ENCODE assay signal across 15 cellular contexts in the genomic region with DNA sequence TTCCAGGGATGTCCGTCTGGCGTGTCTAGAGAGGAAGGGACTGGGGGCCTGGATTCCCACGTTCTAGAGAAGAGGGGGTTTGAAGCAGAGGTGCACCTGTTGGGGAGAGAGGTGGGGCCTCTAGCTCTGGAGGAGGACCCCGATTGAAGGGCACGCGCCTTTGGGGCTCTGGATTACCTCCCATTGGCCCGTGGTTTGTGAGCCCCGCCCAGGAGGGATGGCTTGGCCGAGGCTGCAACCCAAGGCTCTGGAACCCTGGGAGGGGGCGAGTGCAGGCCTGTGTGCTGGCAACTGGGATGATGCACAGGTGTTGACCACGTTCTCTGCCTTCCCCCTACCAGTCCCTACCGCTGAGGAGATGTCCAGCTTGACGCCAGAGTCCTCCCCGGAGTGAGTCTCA. TPM values are rescaled to one million over a fixed set of nuclear protein-coding genes. Genes with fewer than 3 reads are reported as not detected.
DNase-seq lines count a peak whose midpoint lies in the region; ATAC-seq, FAIRE-seq and TF ChIP-seq lines count a peak whose summit lies in the region.
"Had no signal": no experiment of that assay in that cellular context is flagged by ENCODE, and none has a peak within 500 bp of the region (broad histone marks: within the 10 kb centered on the region; RNA-seq: fewer than 3 reads in every experiment).

No MANE protein-coding gene starts in this region.

- H3K9me3 ChIP-seq in HCT116 (ENCODE audit: control insufficient read depth in 1 of 2, insufficient read depth in 1 of 2, low read depth in 1 of 2, low read length in 2 of 2) (no peaks in the 10 kb centered on the region), H1 (ENCODE audit: insufficient read depth in 2 of 2, low read depth in 1 of 2, low read length in 1 of 2) (no peaks in the 10 kb centered on the region), neuronal stem cell (replicated peaks in 1 of 2; ENCODE audit: control insufficient read depth in 2 of 2, insufficient read depth in 1 of 2, low read depth in 1 of 2, low read length in 2 of 2) (peaks cover 4 to 5% of the 10 kb centered on the region in 2 donors)

- H2AFZ ChIP-seq in HCT116 (ENCODE audit: low read depth, low read length, poor library complexity, severe bottlenecking) (no peak overlapping the region), H1 (ENCODE audit: low read length) (no peak overlapping the region), neuronal stem cell (ENCODE audit: low read length) (no peak overlapping the region)

- H2BK5ac ChIP-seq in H1 (ENCODE audit: low read depth, low read length) (no peak overlapping the region), neuronal stem cell (ENCODE audit: low read length) (peak overlapping the region; percentile 3)

- no peak for TF ChIP-seq RAD21 in HCT116 (IDR thresholded peaks at IDR 0.05; ENCODE audit: low read depth)
- TF ChIP-seq RAD21 in H1 (IDR thresholded peaks at IDR 0.05 in 1 of 2, conservative IDR thresholded peaks at IDR 0.05 in 1 of 2; ENCODE audit: low read depth in 2 of 2, low read length in 2 of 2): no peak

- H3K9me2 ChIP-seq in HCT116 (ENCODE audit: insufficient read depth): no peaks in the 10 kb centered on the region

- peaks cover 2% of the 10 kb centered on the region; the same call in 1 of the 2 replicates for H3K23me2 ChIP-seq in H1 (ENCODE audit: low read depth, low read length)

- no peak for TF ChIP-seq EP300 in H1 (IDR thresholded peaks at IDR 0.05; ENCODE audit: borderline replicate concordance in 1 of 2, low read depth in 2 of 2, low read length in 2 of 2)

- H3K23ac ChIP-seq in H1 (ENCODE audit: insufficient read length) (no peak overlapping the region), neuronal stem cell (ENCODE audit: low read depth, low read length, poor library complexity) (no peak overlapping the region)

- POLR2A ChIA-PET in HCT116 (lab: Charles Lee): no interaction called here
- POLR2A ChIA-PET in H1 (lab: Charles Lee; ENCODE audit: partially characterized antibody): interaction anchor here (0.5 to 1.7 kb wide), 6 partner anchors 12 to 102 kb away, joined by 3 read pairs; a partner anchor contains a TSS

- H3K14ac ChIP-seq in H1 (ENCODE audit: insufficient read length) (no peak overlapping the region), neuronal stem cell (ENCODE audit: low read length) (no peak overlapping the region)

- H3K79me2 ChIP-seq in HCT116 (ENCODE audit: insufficient read depth, low read length): no peaks in the 10 kb centered on the region
- no peaks in the 10 kb centered on the region for H3K79me2 ChIP-seq in H1 (ENCODE audit: control insufficient read depth in 1 of 2, insufficient read depth in 2 of 2, low read length in 2 of 2)

- TF ChIP-seq CTCF in HCT116 (IDR thresholded peaks at IDR 0.05 in 2 of 3, conservative IDR thresholded peaks at IDR 0.05 in 1 of 3; ENCODE audit: borderline replicate concordance in 1 of 3, insufficient read depth in 1 of 3, low read depth in 2 of 3, low read length in 2 of 3) (no peak), H1 (IDR thresholded peaks at IDR 0.05; ENCODE audit: control extremely low read depth in 1 of 3, insufficient read depth in 1 of 3, low read depth in 1 of 3, low read length in 3 of 3) (no peak)

- H3K36me3 ChIP-seq in HCT116 (ENCODE audit: control insufficient read depth in 1 of 2, insufficient read depth in 2 of 2, low read length in 2 of 2) (peaks cover 13 to 19% of the 10 kb centered on the region in 2 experiments; a peak in 3 of 4 replicates), H1 (ENCODE audit: control insufficient read depth in 2 of 4, insufficient read depth in 4 of 4, low read length in 3 of 4) (peaks cover 21 to 54% (median 39%) of the 10 kb centered on the region in 4 experiments), neuronal stem cell (replicated peaks in 1 of 2; ENCODE audit: control insufficient read depth in 2 of 2, insufficient read depth in 2 of 2, low read length in 2 of 2) (peaks cover 52 to 77% of the 10 kb centered on the region in 2 donors)

- H3K18ac ChIP-seq in H1 (ENCODE audit: extremely low read depth, low read length) (no peak overlapping the region), neuronal stem cell (ENCODE audit: low read length) (peak overlapping the region; percentile 42)

- H2BK15ac ChIP-seq in H1 (ENCODE audit: low read length) (no peak overlapping the region), neuronal stem cell (ENCODE audit: low read length) (no peak overlapping the region)

- RAD21 ChIA-PET in HCT116 (lab: Charles Lee; ENCODE audit: low non-redundant PET in 1 of 2, low total read pairs in 2 of 2, uncharacterized antibody in 2 of 2, unreplicated experiment in 2 of 2): no interaction called here

- no peak for TF ChIP-seq POLR2A in HCT116 (IDR thresholded peaks at IDR 0.05; ENCODE audit: borderline replicate concordance, extremely low read depth, insufficient read depth, insufficient read length)
- no peak for TF ChIP-seq POLR2A in H1 (IDR thresholded peaks at IDR 0.05; ENCODE audit: control extremely low read depth in 1 of 2, low read depth in 2 of 2, low read length in 2 of 2)

- no peak overlapping the region for H3K4ac ChIP-seq in H1 (replicated peaks; ENCODE audit: insufficient read length, low read depth, low read length)
- H3K4ac ChIP-seq in neuronal stem cell (ENCODE audit: low read length): no peak overlapping the region

- 0 out of 2 replicates have a peak overlapping the region, but pooled peaks have one; percentile 2 for H2BK12ac ChIP-seq in H1 (ENCODE audit: low read depth, low read length)
- H2BK12ac ChIP-seq in neuronal stem cell (ENCODE audit: low read length): no peak overlapping the region

- no peak overlapping the region for H4K5ac ChIP-seq in H1 (ENCODE audit: insufficient read length, low read depth, low read length)

- peaks cover 4% of the 10 kb centered on the region for H3K36me3 Mint-ChIP-seq in activated CD4-positive, alpha-beta T cell treated with anti-CD3 and anti-CD28 coated beads, Interleukin-2, amount 10 ng/mL, durations not matched to agents 24 days and 14 days (ENCODE audit: low read depth)

- no peak overlapping the region for H3K27ac Mint-ChIP-seq in activated CD4-positive, alpha-beta T cell treated with anti-CD3 and anti-CD28 coated beads, Interleukin-2, amount 10 ng/mL, durations not matched to agents 24 days and 14 days
- H3K27ac Mint-ChIP-seq: HFFc6 had no signal

- peaks cover 16% of the 10 kb centered on the region for H3K4me1 Mint-ChIP-seq in activated CD4-positive, alpha-beta T cell treated with anti-CD3 and anti-CD28 coated beads, Interleukin-2, amount 10 ng/mL, durations not matched to agents 24 days and 14 days

- H2AK5ac ChIP-seq in H1 (ENCODE audit: low read depth, low read length) (no peak overlapping the region), neuronal stem cell (ENCODE audit: low read depth, low read length) (peak overlapping the region; percentile 18)

- CTCF ChIA-PET in HCT116 (lab: Charles Lee) (no interaction called here), H1 (lab: Charles Lee; ENCODE audit: partially characterized antibody) (interaction anchor here (0.9 kb wide), 1 partner anchor 145 kb away, joined by 3 read pairs; no protein-coding TSS in a partner anchor)

- BruUV-seq in HCT116 (replicated peaks; lab: Mats Ljungman, UMichigan): no TSS peak

- no peak overlapping the region for H3K4me3 Mint-ChIP-seq in activated CD4-positive, alpha-beta T cell treated with anti-CD3 and anti-CD28 coated beads, Interleukin-2, amount 10 ng/mL, durations not matched to agents 24 days and 14 days
- H3K4me3 Mint-ChIP-seq: HFFc6 had no signal

- peak; percentile 37 for ATAC-seq in HCT116

- H3K4me1 ChIP-seq in HCT116 (ENCODE audit: control insufficient read depth in 1 of 2, insufficient read depth in 2 of 2, low read length in 2 of 2): peaks cover 0 to 7% of the 10 kb centered on the region in 2 experiments; a peak in 1 of 4 replicates
- peaks cover 0 to 8% (median 3%) of the 10 kb centered on the region in 4 experiments; a peak in 3 of 7 replicates for H3K4me1 ChIP-seq in H1 (replicated peaks in 1 of 4; ENCODE audit: control insufficient read depth in 3 of 4, insufficient read depth in 4 of 4, low read length in 3 of 4)
- peaks cover 13 to 14% of the 10 kb centered on the region in 2 donors for H3K4me1 ChIP-seq in neuronal stem cell (ENCODE audit: control insufficient read depth in 2 of 2, insufficient read depth in 1 of 2, low read depth in 1 of 2, low read length in 2 of 2)

- H4K8ac ChIP-seq in H1 (ENCODE audit: extremely low read depth, insufficient read depth, low read length) (no peak overlapping the region), neuronal stem cell (ENCODE audit: low read depth, low read length) (no peak overlapping the region)

- H3K79me1 ChIP-seq in H1 (ENCODE audit: low read depth, low read length) (no peaks in the 10 kb centered on the region; the same call in 1 of the 2 replicates), neuronal stem cell (ENCODE audit: low read depth, low read length) (no peaks in the 10 kb centered on the region)

- H3K4me3 ChIP-seq in HCT116 (replicated peaks in 1 of 2; ENCODE audit: low read depth in 1 of 2, low read length in 2 of 2) (no peak overlapping the region), H1 (ENCODE audit: extremely low read depth in 1 of 4, insufficient read depth in 2 of 4, low read depth in 3 of 4, low read length in 4 of 4) (no peak overlapping the region), neuronal stem cell (ENCODE audit: low read length in 2 of 2) (no peak overlapping the region)
- H3K4me3 ChIP-seq: BLaER1 treated with 17β-estradiol and CSF1 and Interleukin-3, amounts not matched to agents 10 nM and 100 nM had no signal

- H3K9ac ChIP-seq in HCT116 (ENCODE audit: low read length) (no peak overlapping the region), H1 (replicated peaks in 1 of 4; ENCODE audit: extremely low read depth in 1 of 4, low read depth in 3 of 4, low read length in 3 of 4) (no peak overlapping the region), neuronal stem cell (ENCODE audit: low read depth, low read length, poor library complexity) (no peak overlapping the region)
- H3K9ac ChIP-seq: BLaER1 treated with 17β-estradiol and CSF1 and Interleukin-3, amounts not matched to agents 10 nM and 100 nM had no signal

- no peak for FAIRE-seq in H1 (lab: Jason Lieb, UNC)
- FAIRE-seq: D721Med, GM12892 had no signal

- H2BK120ac ChIP-seq in H1 (replicated peaks; ENCODE audit: low read depth, low read length) (no peak overlapping the region), neuronal stem cell (ENCODE audit: low read depth, low read length) (no peak overlapping the region)

- H3K27me3 ChIP-seq in HCT116 (ENCODE audit: insufficient read depth, low read length) (no peaks in the 10 kb centered on the region), H1 (replicated peaks in 1 of 4; ENCODE audit: control insufficient read depth in 3 of 4, extremely low read depth in 1 of 4, insufficient read depth in 3 of 4, low read length in 3 of 4) (no peaks in the 10 kb centered on the region), neuronal stem cell (ENCODE audit: control insufficient read depth in 3 of 3, insufficient read depth in 3 of 3, low read depth in 1 of 3, low read length in 3 of 3) (no peaks in the 10 kb centered on the region)
- H3K27me3 ChIP-seq: BLaER1 treated with 17β-estradiol and CSF1 and Interleukin-3, amounts not matched to agents 10 nM and 100 nM had no signal

- WGBS in H1 (ENCODE audit: extremely low coverage in 1 of 2, insufficient coverage in 1 of 2, insufficient read length in 1 of 2, insufficient replicate concordance in 2 of 2, low coverage in 1 of 2, low lambda C conversion rate in 2 of 2, missing lambda C conversion rate in 1 of 2), 2 experiments: 84% methylated on average over 14 of the region's 14 CpGs; no CpG with 5 or more reads in 1 of the 2 experiments
- no CpG with 5 or more reads among the region's 14 CpGs for WGBS in neuronal stem cell (ENCODE audit: extremely low coverage in 2 of 2, insufficient read length in 2 of 2, insufficient replicate concordance in 1 of 2), 2 donors

- no peaks in the 10 kb centered on the region for H3K9me3 Mint-ChIP-seq in activated CD4-positive, alpha-beta T cell treated with anti-CD3 and anti-CD28 coated beads, Interleukin-2, amount 10 ng/mL, durations not matched to agents 24 days and 14 days
- H3K9me3 Mint-ChIP-seq: HFFc6 had no signal

- no peak overlapping the region for H4K91ac ChIP-seq in H1 (replicated peaks; ENCODE audit: insufficient read length, low read length)
- H4K91ac ChIP-seq in neuronal stem cell (ENCODE audit: low read depth, low read length, poor library complexity): no peak overlapping the region

- no peaks in the 10 kb centered on the region for H3K27me3 Mint-ChIP-seq in activated CD4-positive, alpha-beta T cell treated with anti-CD3 and anti-CD28 coated beads, Interleukin-2, amount 10 ng/mL, durations not matched to agents 24 days and 14 days

- H3K56ac ChIP-seq in H1 (replicated peaks; ENCODE audit: insufficient read length, low read depth, low read length): no peak overlapping the region

- H3K27ac ChIP-seq in HCT116 (ENCODE audit: low read depth, low read length): no peak overlapping the region
- H3K27ac ChIP-seq in H1 (ENCODE audit: low read depth, low read length): no peak overlapping the region
- H3K27ac ChIP-seq in neuronal stem cell (replicated peaks; ENCODE audit: low read length): no peak overlapping the region

- DNase-seq in HCT116 (ENCODE audit: low read depth, low spot score) (no peak), H1 (ENCODE audit: low read depth in 1 of 2, low spot score in 2 of 2) (peak in 1 of 2 experiments; percentile 71), neuronal stem cell (ENCODE audit: low spot score) (no peak), NCI-H1417 (lab: John Stamatoyannopoulos, UW) (no peak)
- no peak for DNase-seq in activated CD4-positive, alpha-beta T cell treated with anti-CD3 and anti-CD28 coated beads, Interleukin-2, amount 10 ng/mL, durations not matched to agents 24 days and 14 days
- DNase-seq: GOT3, HFFc6, KG1, NCI-H2107, NCI-H510A, SHP77 treated with DMSO at 0.1 percent for 48 hours had no signal

- no peak overlapping the region for H3K4me2 ChIP-seq in HCT116 (ENCODE audit: low read length)
- no peak overlapping the region for H3K4me2 ChIP-seq in H1 (ENCODE audit: insufficient read depth in 1 of 2, low read depth in 2 of 2, low read length in 2 of 2)
- no peak overlapping the region for H3K4me2 ChIP-seq in neuronal stem cell (ENCODE audit: insufficient read depth, low read length, poor library complexity, severe bottlenecking)

- intact Hi-C loops in HCT116 (cut with micrococcal nuclease): loop anchor here (5.0 kb wide), 1 partner anchor 77 kb away; a partner anchor contains a TSS
- intact Hi-C loops in activated CD4-positive, alpha-beta T cell treated with anti-CD3 and anti-CD28 coated beads, Interleukin-2, amount 10 ng/mL, durations not matched to agents 24 days and 14 days (cut with micrococcal nuclease): loop anchor here (5.0 kb wide), 2 partner anchors 102 to 197 kb away; a partner anchor contains a TSS

- no peak overlapping the region for H2BK20ac ChIP-seq in H1 (ENCODE audit: low read length)

- H4K20me1 ChIP-seq in HCT116 (ENCODE audit: insufficient read depth) (no peaks in the 10 kb centered on the region), H1 (replicated peaks in 1 of 2; ENCODE audit: control insufficient read depth in 1 of 2, insufficient read depth in 2 of 2, low read length in 2 of 2) (peaks cover 0 to 5% of the 10 kb centered on the region in 2 experiments)

RNA-seq across cellular contexts. Expression of a gene that starts 20.2 kb away (rescaled TPM):
- total RNA-seq in HCT116 (2021; ENCODE audit: unreplicated experiment): not detected
- not detected in 2 replicates for polyA plus RNA-seq in HCT116 (2012)
- total RNA-seq in H1 (2021; fragmentation: NEBNext Ultra II Directional; extraction: Animal tissue kit (Norgen Biotek cat#: 25700)): 0.88 and 0.91 TPM in 2 replicates
- 0.41 and 0.46 TPM in 2 replicates for polyA plus RNA-seq in H1 (2011; rRNA removed)
- polyA plus RNA-seq in H1 (2011; cell fraction: cytosol; rRNA removed): 0.39 TPM
- polyA plus RNA-seq in H1 (2011; cell fraction: nucleus; rRNA removed): 0.27 TPM
- polyA plus RNA-seq in H1 (2012, experiment 1 of 2): 0.20 to 0.63 TPM (median 0.27 TPM) in 3 of 4 replicates, not detected in the other
- polyA plus RNA-seq in H1 (2012, experiment 2 of 2): 0.31 TPM
- polyA plus RNA-seq in H1 (2013, experiment 1 of 2): 0.34 TPM
- polyA plus RNA-seq in H1 (2013, experiment 2 of 2): 0.22 TPM
- 0.35 TPM in 1 of 2 replicates, not detected in the other for polyA minus RNA-seq in H1 (2011; rRNA and poly(A)+ RNA removed)
- polyA minus RNA-seq in H1 (2011; cell fraction: cytosol; rRNA and poly(A)+ RNA removed): not detected
- not detected for polyA minus RNA-seq in H1 (2011; cell fraction: nucleus; rRNA and poly(A)+ RNA removed)
- polyA plus RNA-seq in neuronal stem cell (2013, experiment 1 of 2): not detected
- 0.04 TPM for polyA plus RNA-seq in neuronal stem cell (2013, experiment 2 of 2)
- total RNA-seq in activated CD4-positive, alpha-beta T cell treated with anti-CD3 and anti-CD28 coated beads, Interleukin-2, amount 10 ng/mL, durations not matched to agents 24 days and 14 days: 0.28 and 0.69 TPM in 2 replicates
- total RNA-seq: A673, HFFc6 had no signal

RNA-seq across cellular contexts. Expression of a gene that starts 21.2 kb away (rescaled TPM):
- 33.3 TPM for total RNA-seq in HCT116 (2021; ENCODE audit: unreplicated experiment)
- polyA plus RNA-seq in HCT116 (2012): 37.7 and 47.8 TPM in 2 replicates
- total RNA-seq in H1 (2021; fragmentation: NEBNext Ultra II Directional; extraction: Animal tissue kit (Norgen Biotek cat#: 25700)): 32.7 and 33.6 TPM in 2 replicates
- 27.6 and 55.2 TPM in 2 replicates for polyA plus RNA-seq in H1 (2011; rRNA removed)
- polyA plus RNA-seq in H1 (2011; cell fraction: cytosol; rRNA removed): 51.4 TPM
- polyA plus RNA-seq in H1 (2011; cell fraction: nucleus; rRNA removed): 281 TPM
- 32.1 to 43.0 TPM (median 39.5 TPM) in 4 replicates for polyA plus RNA-seq in H1 (2012, experiment 1 of 2)
- 19.0 TPM for polyA plus RNA-seq in H1 (2012, experiment 2 of 2)
- polyA plus RNA-seq in H1 (2013, experiment 1 of 2): 19.6 TPM
- 16.3 TPM for polyA plus RNA-seq in H1 (2013, experiment 2 of 2)
- 10.9 and 17.1 TPM in 2 replicates for polyA minus RNA-seq in H1 (2011; rRNA and poly(A)+ RNA removed)
- 14.6 TPM for polyA minus RNA-seq in H1 (2011; cell fraction: cytosol; rRNA and poly(A)+ RNA removed)
- 30.8 TPM for polyA minus RNA-seq in H1 (2011; cell fraction: nucleus; rRNA and poly(A)+ RNA removed)
- 30.5 TPM for polyA plus RNA-seq in neuronal stem cell (2013, experiment 1 of 2)
- 31.6 TPM for polyA plus RNA-seq in neuronal stem cell (2013, experiment 2 of 2)
- 5.9 and 7.9 TPM in 2 replicates for total RNA-seq in activated CD4-positive, alpha-beta T cell treated with anti-CD3 and anti-CD28 coated beads, Interleukin-2, amount 10 ng/mL, durations not matched to agents 24 days and 14 days

RNA-seq across cellular contexts. Expression of a gene that starts 25.1 kb away (rescaled TPM):
- total RNA-seq in HCT116 (2021; ENCODE audit: unreplicated experiment): 63.0 TPM
- 49.1 and 50.2 TPM in 2 replicates for polyA plus RNA-seq in HCT116 (2012)
- 63.4 and 68.8 TPM in 2 replicates for total RNA-seq in H1 (2021; fragmentation: NEBNext Ultra II Directional; extraction: Animal tissue kit (Norgen Biotek cat#: 25700))
- 100 and 111 TPM in 2 replicates for polyA plus RNA-seq in H1 (2011; rRNA removed)
- polyA plus RNA-seq in H1 (2011; cell fraction: cytosol; rRNA removed): 86.6 TPM
- polyA plus RNA-seq in H1 (2011; cell fraction: nucleus; rRNA removed): 74.0 TPM
- 44.6 to 69.6 TPM (median 66.9 TPM) in 4 replicates for polyA plus RNA-seq in H1 (2012, experiment 1 of 2)
- 84.2 TPM for polyA plus RNA-seq in H1 (2012, experiment 2 of 2)
- 34.0 TPM for polyA plus RNA-seq in H1 (2013, experiment 1 of 2)
- 34.1 TPM for polyA plus RNA-seq in H1 (2013, experiment 2 of 2)
- 16.1 and 17.2 TPM in 2 replicates for polyA minus RNA-seq in H1 (2011; rRNA and poly(A)+ RNA removed)
- polyA minus RNA-seq in H1 (2011; cell fraction: cytosol; rRNA and poly(A)+ RNA removed): 28.0 TPM
- 21.6 TPM for polyA minus RNA-seq in H1 (2011; cell fraction: nucleus; rRNA and poly(A)+ RNA removed)
- polyA plus RNA-seq in neuronal stem cell (2013, experiment 1 of 2): 32.8 TPM
- polyA plus RNA-seq in neuronal stem cell (2013, experiment 2 of 2): 30.1 TPM
- 63.9 and 68.3 TPM in 2 replicates for total RNA-seq in activated CD4-positive, alpha-beta T cell treated with anti-CD3 and anti-CD28 coated beads, Interleukin-2, amount 10 ng/mL, durations not matched to agents 24 days and 14 days

RNA-seq across cellular contexts. Expression of a gene that starts 34.7 kb away (rescaled TPM):
- total RNA-seq in HCT116 (2021; ENCODE audit: unreplicated experiment): 27.5 TPM
- polyA plus RNA-seq in HCT116 (2012): 19.9 and 25.4 TPM in 2 replicates
- 31.5 and 33.4 TPM in 2 replicates for total RNA-seq in H1 (2021; fragmentation: NEBNext Ultra II Directional; extraction: Animal tissue kit (Norgen Biotek cat#: 25700))
- polyA plus RNA-seq in H1 (2011; rRNA removed): 24.9 and 59.4 TPM in 2 replicates
- polyA plus RNA-seq in H1 (2011; cell fraction: cytosol; rRNA removed): 51.5 TPM
- 148 TPM for polyA plus RNA-seq in H1 (2011; cell fraction: nucleus; rRNA removed)
- 23.9 to 39.0 TPM (median 36.7 TPM) in 4 replicates for polyA plus RNA-seq in H1 (2012, experiment 1 of 2)
- polyA plus RNA-seq in H1 (2012, experiment 2 of 2): 19.9 TPM
- polyA plus RNA-seq in H1 (2013, experiment 1 of 2): 19.6 TPM
- 16.4 TPM for polyA plus RNA-seq in H1 (2013, experiment 2 of 2)
- polyA minus RNA-seq in H1 (2011; rRNA and poly(A)+ RNA removed): 11.4 and 23.8 TPM in 2 replicates
- 15.4 TPM for polyA minus RNA-seq in H1 (2011; cell fraction: cytosol; rRNA and poly(A)+ RNA removed)
- polyA minus RNA-seq in H1 (2011; cell fraction: nucleus; rRNA and poly(A)+ RNA removed): 45.0 TPM
- polyA plus RNA-seq in neuronal stem cell (2013, experiment 1 of 2): 46.5 TPM
- 47.0 TPM for polyA plus RNA-seq in neuronal stem cell (2013, experiment 2 of 2)
- 31.3 and 32.2 TPM in 2 replicates for total RNA-seq in activated CD4-positive, alpha-beta T cell treated with anti-CD3 and anti-CD28 coated beads, Interleukin-2, amount 10 ng/mL, durations not matched to agents 24 days and 14 days

RNA-seq across cellular contexts. Expression of a gene that starts 46.2 kb away (rescaled TPM):
- 96.7 TPM for total RNA-seq in HCT116 (2021; ENCODE audit: unreplicated experiment)
- polyA plus RNA-seq in HCT116 (2012): 67.9 and 75.2 TPM in 2 replicates
- 74.4 and 75.6 TPM in 2 replicates for total RNA-seq in H1 (2021; fragmentation: NEBNext Ultra II Directional; extraction: Animal tissue kit (Norgen Biotek cat#: 25700))
- polyA plus RNA-seq in H1 (2011; rRNA removed): 36.4 and 52.5 TPM in 2 replicates
- 44.1 TPM for polyA plus RNA-seq in H1 (2011; cell fraction: cytosol; rRNA removed)
- polyA plus RNA-seq in H1 (2011; cell fraction: nucleus; rRNA removed): 72.3 TPM
- 38.2 to 56.4 TPM (median 52.6 TPM) in 4 replicates for polyA plus RNA-seq in H1 (2012, experiment 1 of 2)
- polyA plus RNA-seq in H1 (2012, experiment 2 of 2): 46.1 TPM
- 34.4 TPM for polyA plus RNA-seq in H1 (2013, experiment 1 of 2)
- 33.2 TPM for polyA plus RNA-seq in H1 (2013, experiment 2 of 2)
- polyA minus RNA-seq in H1 (2011; rRNA and poly(A)+ RNA removed): 55.1 and 73.5 TPM in 2 replicates
- 62.7 TPM for polyA minus RNA-seq in H1 (2011; cell fraction: cytosol; rRNA and poly(A)+ RNA removed)
- polyA minus RNA-seq in H1 (2011; cell fraction: nucleus; rRNA and poly(A)+ RNA removed): 41.3 TPM
- polyA plus RNA-seq in neuronal stem cell (2013, experiment 1 of 2): 33.0 TPM
- 32.6 TPM for polyA plus RNA-seq in neuronal stem cell (2013, experiment 2 of 2)
- 196 and 216 TPM in 2 replicates for total RNA-seq in activated CD4-positive, alpha-beta T cell treated with anti-CD3 and anti-CD28 coated beads, Interleukin-2, amount 10 ng/mL, durations not matched to agents 24 days and 14 days
